Comparison of ENCODE assay signal across 3 cellular contexts in genomic region chr10:70440296-70441160, GRCh38.
TF ChIP-seq lines count a peak whose summit lies in the region.

No MANE protein-coding gene starts in this region.

TF ChIP-seq in SK-N-SH treated with all-trans-retinoic acid at 6 μM for 48 hours, 23 proteins besides CTCF, POLR2A, EP300 and RAD21:
- no peak for TF ChIP-seq TSHZ2 (CRISPR knock-in tag; IDR thresholded peaks at IDR 0.05)
- TF ChIP-seq ZNF70 (CRISPR knock-in tag; IDR thresholded peaks at IDR 0.05) = no peak
- TF ChIP-seq ZNF8 (CRISPR knock-in tag; IDR thresholded peaks at IDR 0.05) = no peak
- TF ChIP-seq PATZ1 (CRISPR knock-in tag; IDR thresholded peaks at IDR 0.05; ENCODE audit: borderline replicate concordance) = no peak
- TF ChIP-seq, protein P1, sequence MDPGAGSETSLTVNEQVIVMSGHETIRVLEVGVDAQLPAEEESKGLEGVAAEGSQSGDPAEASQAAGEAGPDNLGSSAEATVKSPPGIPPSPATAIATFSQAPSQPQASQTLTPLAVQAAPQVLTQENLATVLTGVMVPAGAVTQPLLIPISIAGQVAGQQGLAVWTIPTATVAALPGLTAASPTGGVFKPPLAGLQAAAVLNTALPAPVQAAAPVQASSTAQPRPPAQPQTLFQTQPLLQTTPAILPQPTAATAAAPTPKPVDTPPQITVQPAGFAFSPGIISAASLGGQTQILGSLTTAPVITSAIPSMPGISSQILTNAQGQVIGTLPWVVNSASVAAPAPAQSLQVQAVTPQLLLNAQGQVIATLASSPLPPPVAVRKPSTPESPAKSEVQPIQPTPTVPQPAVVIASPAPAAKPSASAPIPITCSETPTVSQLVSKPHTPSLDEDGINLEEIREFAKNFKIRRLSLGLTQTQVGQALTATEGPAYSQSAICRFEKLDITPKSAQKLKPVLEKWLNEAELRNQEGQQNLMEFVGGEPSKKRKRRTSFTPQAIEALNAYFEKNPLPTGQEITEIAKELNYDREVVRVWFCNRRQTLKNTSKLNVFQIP (CRISPR knock-in tag; IDR thresholded peaks at IDR 0.05; ENCODE audit: borderline replicate concordance, low read depth) = no peak
- no peak for TF ChIP-seq ISL1 (CRISPR knock-in tag; IDR thresholded peaks at IDR 0.05)
- TF ChIP-seq ESRRG (CRISPR knock-in tag; IDR thresholded peaks at IDR 0.05) = no peak
- TF ChIP-seq ZFP30 (CRISPR knock-in tag; IDR thresholded peaks at IDR 0.05) = no peak
- no peak for TF ChIP-seq ZNF565 (CRISPR knock-in tag; conservative IDR thresholded peaks at IDR 0.05; ENCODE audit: low read depth)
- no peak for TF ChIP-seq ZFP3 (CRISPR knock-in tag; IDR thresholded peaks at IDR 0.05)
- no peak for TF ChIP-seq OSR1 (CRISPR knock-in tag; IDR thresholded peaks at IDR 0.05)
- TF ChIP-seq TCF4 (CRISPR knock-in tag; IDR thresholded peaks at IDR 0.05; ENCODE audit: borderline replicate concordance) = no peak
- no peak for TF ChIP-seq CSDC2 (CRISPR knock-in tag; IDR thresholded peaks at IDR 0.05)
- no peak for TF ChIP-seq GLIS3 (CRISPR knock-in tag; IDR thresholded peaks at IDR 0.05)

TF ChIP-seq in endothelial cell of umbilical vein, 7 proteins besides CTCF, POLR2A, EP300 and RAD21:
- TF ChIP-seq EZH2 (IDR thresholded peaks at IDR 0.05; ENCODE audit: borderline replicate concordance, low read depth, low read length, severe bottlenecking) (peak; percentile 89), MAX (IDR thresholded peaks at IDR 0.05; ENCODE audit: insufficient read depth, insufficient read length) (no peak)

TF ChIP-seq in neural cell, 6 proteins besides CTCF, POLR2A, EP300 and RAD21:
- TF ChIP-seq EZH2 (IDR thresholded peaks at IDR 0.05; ENCODE audit: borderline replicate concordance, insufficient read depth, low read length, poor library complexity, severe bottlenecking) (no peak), TAF1 (IDR thresholded peaks at IDR 0.05; ENCODE audit: low read depth) (no peak), REST (IDR thresholded peaks at IDR 0.05; ENCODE audit: borderline replicate concordance) (no peak)
